ENCODE assay signal across 8 cellular contexts in genomic region chr10:104123397-104123796, GRCh38. TPM values are rescaled to one million over a fixed set of nuclear protein-coding genes. Genes with fewer than 3 reads are reported as not detected.
A peak's percentile ranks its signal among the peaks of the same experiment; 100 is the strongest.
DNase-seq lines count a peak whose midpoint lies in the region; ATAC-seq and TF ChIP-seq lines count a peak whose summit lies in the region.

No MANE protein-coding gene starts in this region.

- H3K4me3 ChIP-seq in GM12864 (ENCODE audit: low read depth, low read length) (no peak overlapping the region), SK-N-MC (peak overlapping the region; percentile 33; the same call in 1 of the 2 replicates), SJCRH30 (no peak overlapping the region)

- no peaks in the 10 kb centered on the region for H3K4me1 ChIP-seq in SJCRH30

- no peak overlapping the region for H3K9ac ChIP-seq in SK-N-MC (ENCODE audit: insufficient read length)

- peak; percentile 50 for DNase-seq in ACHN
- no peak for DNase-seq in GM12864 (ENCODE audit: low read depth)
- DNase-seq in SK-N-MC (ENCODE audit: low read depth, low spot score), result no peak
- peak; percentile 62 for DNase-seq in globus pallidus (ENCODE audit: low spot score)
- DNase-seq in HK-2 (ENCODE audit: unreplicated experiment), result no peak
- no peak for DNase-seq in SJCRH30
- DNase-seq in NCI-H128 (lab: John Stamatoyannopoulos, UW; ENCODE audit: unreplicated experiment), result no peak

- H3K27ac ChIP-seq in SK-N-MC (no peak overlapping the region), SJCRH30 (no peak overlapping the region)

- no peak for ATAC-seq in GM21717 (IDR thresholded peaks at IDR 0.05; ENCODE audit: unreplicated experiment)

- H3K9me3 ChIP-seq in SK-N-MC (ENCODE audit: low read depth, low read length) (no peaks in the 10 kb centered on the region), SJCRH30 (replicated peaks) (no peaks in the 10 kb centered on the region)

- H3K27me3 ChIP-seq in SJCRH30, result no peaks in the 10 kb centered on the region

- H3K36me3 ChIP-seq in SK-N-MC (ENCODE audit: insufficient read depth, low read length), result no peaks in the 10 kb centered on the region
- no peaks in the 10 kb centered on the region for H3K36me3 ChIP-seq in SJCRH30

- in situ Hi-C loops in ACHN (cut with HindIII; ENCODE audit: low pct_ligation_motif_present, low pct_unique_long_range_greater_than_20kb, low sequenced_read_pairs), result no loop called here

- peak; percentile 21 for TF ChIP-seq CTCF in GM12864 (IDR thresholded peaks at IDR 0.05; ENCODE audit: low read depth, low read length, missing control alignments)

RNA-seq across cellular contexts. Expression of gene SFR1, which starts 1.4 kb away (rescaled TPM):
- 12.6 and 14.2 TPM in 2 replicates for total RNA-seq in SJCRH30 (2014; rRNA removed; shearing (Covaris generic))

RNA-seq across cellular contexts. Expression of gene COL17A1, which starts 37.7 kb away (rescaled TPM):
- not detected in 2 replicates for total RNA-seq in SJCRH30 (2014; rRNA removed; shearing (Covaris generic))

Comparison
In these comparisons a context has a peak if more than half of its experiments do, and no peak if none do; other contexts are left out.
1. DNase-seq: peak in ACHN (single experiment) and globus pallidus (single experiment); none in GM12864 (single experiment), SK-N-MC (single experiment), HK-2 (single experiment), SJCRH30 (0 of 2) and NCI-H128 (single experiment).